In the genomic region with DNA sequence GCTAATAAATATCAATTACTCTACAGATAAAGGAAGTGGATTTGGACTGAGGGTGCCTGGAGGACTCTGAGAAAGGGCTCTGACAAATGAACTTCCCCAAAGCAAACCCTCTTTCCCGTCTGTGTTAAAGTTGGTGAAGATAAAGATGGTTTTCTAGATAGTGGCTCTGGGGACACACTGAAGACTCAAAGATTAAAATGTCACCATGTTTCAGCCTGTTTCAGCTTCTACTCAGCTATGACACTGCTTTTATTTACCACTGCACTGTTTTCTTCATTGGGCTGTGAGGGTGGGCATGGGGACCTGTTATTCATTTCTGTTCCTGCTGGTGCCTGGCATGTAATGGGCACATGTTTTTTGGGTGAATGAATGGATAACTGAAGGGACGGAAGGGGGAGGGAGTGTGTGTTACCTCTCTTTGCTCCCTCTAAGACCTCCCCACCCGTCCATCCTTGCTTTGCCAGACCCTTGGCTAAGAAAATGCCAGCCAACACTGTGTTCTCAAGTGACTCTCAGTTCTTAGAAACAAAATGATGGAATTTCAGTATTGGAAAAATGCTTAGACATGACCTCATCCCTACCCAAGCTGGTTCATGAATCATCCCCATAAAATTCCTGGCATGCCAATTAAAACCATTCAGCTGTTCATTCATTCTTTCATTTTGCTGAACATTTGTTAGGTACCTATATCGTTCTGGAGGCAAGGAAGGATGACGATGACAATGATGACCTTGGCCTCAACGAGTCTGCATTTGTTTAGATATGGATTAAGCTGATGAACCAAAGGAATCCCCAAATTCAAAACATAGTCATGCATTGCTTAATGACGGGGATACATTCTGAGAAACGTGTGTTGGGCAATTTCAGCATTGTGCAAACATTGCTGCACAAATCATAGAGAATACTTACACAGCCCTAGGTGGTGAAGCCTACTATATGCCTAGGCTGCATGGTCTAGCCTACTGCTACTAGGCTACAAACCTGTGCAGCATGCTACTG, we compare ENCODE assay signal across 1 cellular context.
TF ChIP-seq lines count a peak whose summit lies in the region.

No MANE protein-coding gene starts in this region.

TF ChIP-seq in K562, 482 proteins besides CTCF, POLR2A, EP300 and RAD21 (continued from another document):
- peak; percentile 68 for TF ChIP-seq NCOR1 (IDR thresholded peaks at IDR 0.05)
- peak; percentile 88 for TF ChIP-seq CBFA2T3 (IDR thresholded peaks at IDR 0.05)
